1 cellular context compared by ENCODE assay signal in the genomic region with DNA sequence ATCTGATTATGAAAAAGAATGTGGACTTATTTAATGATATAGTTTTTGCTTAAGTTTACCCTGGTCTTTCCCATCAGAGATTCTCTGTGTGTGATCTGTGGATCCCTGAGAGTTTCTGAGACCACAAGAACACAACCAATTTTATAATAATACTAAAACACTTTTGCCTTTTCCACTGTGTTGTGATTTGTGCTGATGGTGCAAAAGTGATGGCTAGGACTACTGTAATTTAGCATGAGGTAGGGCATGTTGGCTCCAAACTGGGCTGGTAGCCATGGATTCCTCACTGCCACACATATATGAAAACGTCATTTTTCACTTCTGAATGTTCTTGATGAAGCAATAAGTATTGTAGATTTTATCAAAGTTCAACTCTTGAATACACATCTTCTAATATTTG.
TF ChIP-seq lines count a peak whose summit lies in the region.

No MANE protein-coding gene starts in this region.

TF ChIP-seq in HCT116, 20 proteins besides CTCF, POLR2A, EP300 and RAD21:
- TF ChIP-seq YY1 (IDR thresholded peaks at IDR 0.05; ENCODE audit: extremely low read depth, insufficient replicate concordance, low read depth, low read length) = no peak
- TF ChIP-seq CEBPB (IDR thresholded peaks at IDR 0.05; ENCODE audit: low read depth) = no peak
- no peak for TF ChIP-seq EZH2phosphoT487 (IDR thresholded peaks at IDR 0.05; ENCODE audit: borderline replicate concordance)
- no peak for TF ChIP-seq ELF1 (IDR thresholded peaks at IDR 0.05; ENCODE audit: borderline replicate concordance, low read depth)
- TF ChIP-seq, protein P1, sequence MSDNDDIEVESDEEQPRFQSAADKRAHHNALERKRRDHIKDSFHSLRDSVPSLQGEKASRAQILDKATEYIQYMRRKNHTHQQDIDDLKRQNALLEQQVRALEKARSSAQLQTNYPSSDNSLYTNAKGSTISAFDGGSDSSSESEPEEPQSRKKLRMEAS (IDR thresholded peaks at IDR 0.05) = no peak
- TF ChIP-seq TCF7L2 (IDR thresholded peaks at IDR 0.05; ENCODE audit: borderline replicate concordance, extremely low read depth, insufficient read depth, insufficient read length) = no peak
- TF ChIP-seq POLR2AphosphoS5 (IDR thresholded peaks at IDR 0.05; ENCODE audit: low read depth, low read length) = no peak
- TF ChIP-seq SIN3A (IDR thresholded peaks at IDR 0.05; ENCODE audit: low read depth) = no peak
- TF ChIP-seq JUND (IDR thresholded peaks at IDR 0.05) = no peak
- no peak for TF ChIP-seq EGR1 (IDR thresholded peaks at IDR 0.05; ENCODE audit: low read depth)
- TF ChIP-seq ZFX (IDR thresholded peaks at IDR 0.05) = no peak
- no peak for TF ChIP-seq ZNF274 (IDR thresholded peaks at IDR 0.05; ENCODE audit: low read depth, low read length)
- no peak for TF ChIP-seq SP1 (IDR thresholded peaks at IDR 0.05; ENCODE audit: low read depth)
- TF ChIP-seq, protein P2, sequence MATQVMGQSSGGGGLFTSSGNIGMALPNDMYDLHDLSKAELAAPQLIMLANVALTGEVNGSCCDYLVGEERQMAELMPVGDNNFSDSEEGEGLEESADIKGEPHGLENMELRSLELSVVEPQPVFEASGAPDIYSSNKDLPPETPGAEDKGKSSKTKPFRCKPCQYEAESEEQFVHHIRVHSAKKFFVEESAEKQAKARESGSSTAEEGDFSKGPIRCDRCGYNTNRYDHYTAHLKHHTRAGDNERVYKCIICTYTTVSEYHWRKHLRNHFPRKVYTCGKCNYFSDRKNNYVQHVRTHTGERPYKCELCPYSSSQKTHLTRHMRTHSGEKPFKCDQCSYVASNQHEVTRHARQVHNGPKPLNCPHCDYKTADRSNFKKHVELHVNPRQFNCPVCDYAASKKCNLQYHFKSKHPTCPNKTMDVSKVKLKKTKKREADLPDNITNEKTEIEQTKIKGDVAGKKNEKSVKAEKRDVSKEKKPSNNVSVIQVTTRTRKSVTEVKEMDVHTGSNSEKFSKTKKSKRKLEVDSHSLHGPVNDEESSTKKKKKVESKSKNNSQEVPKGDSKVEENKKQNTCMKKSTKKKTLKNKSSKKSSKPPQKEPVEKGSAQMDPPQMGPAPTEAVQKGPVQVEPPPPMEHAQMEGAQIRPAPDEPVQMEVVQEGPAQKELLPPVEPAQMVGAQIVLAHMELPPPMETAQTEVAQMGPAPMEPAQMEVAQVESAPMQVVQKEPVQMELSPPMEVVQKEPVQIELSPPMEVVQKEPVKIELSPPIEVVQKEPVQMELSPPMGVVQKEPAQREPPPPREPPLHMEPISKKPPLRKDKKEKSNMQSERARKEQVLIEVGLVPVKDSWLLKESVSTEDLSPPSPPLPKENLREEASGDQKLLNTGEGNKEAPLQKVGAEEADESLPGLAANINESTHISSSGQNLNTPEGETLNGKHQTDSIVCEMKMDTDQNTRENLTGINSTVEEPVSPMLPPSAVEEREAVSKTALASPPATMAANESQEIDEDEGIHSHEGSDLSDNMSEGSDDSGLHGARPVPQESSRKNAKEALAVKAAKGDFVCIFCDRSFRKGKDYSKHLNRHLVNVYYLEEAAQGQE (IDR thresholded peaks at IDR 0.05; ENCODE audit: low read depth) = no peak
- no peak for TF ChIP-seq CBX3 (IDR thresholded peaks at IDR 0.05; ENCODE audit: low read depth)
